1 cellular context compared by ENCODE assay signal in genomic region chr10:43408710-43409384, GRCh38.
TF ChIP-seq lines count a peak whose summit lies in the region.

Gene HNRNPF, minus strand, starts transcription at chr10:43409186. Its CDS starts 21,302 bp downstream, at chr10:43387884.

TF ChIP-seq in K562, 482 proteins besides CTCF, POLR2A, EP300 and RAD21 (continued from another document):
- TF ChIP-seq ZNF395 (CRISPR knock-in tag; IDR thresholded peaks at IDR 0.05) = peak; percentile 97
- no peak for TF ChIP-seq ZNF668 (CRISPR knock-in tag; IDR thresholded peaks at IDR 0.05)
- no peak for TF ChIP-seq SPI1 (IDR thresholded peaks at IDR 0.05; ENCODE audit: borderline replicate concordance, low read depth, low read length)
- peak; percentile 96 for TF ChIP-seq CREM (IDR thresholded peaks at IDR 0.05; ENCODE audit: low read depth)
- TF ChIP-seq TCFL5 (CRISPR knock-in tag; conservative IDR thresholded peaks at IDR 0.05) = no peak
- no peak for TF ChIP-seq ZNF318 (IDR thresholded peaks at IDR 0.05; ENCODE audit: borderline replicate concordance in 1 of 2, low read depth in 1 of 2)
- TF ChIP-seq MECOM (CRISPR knock-in tag; IDR thresholded peaks at IDR 0.05) = no peak
- no peak for TF ChIP-seq DIDO1 (tag; IDR thresholded peaks at IDR 0.05; ENCODE audit: low read depth)
- TF ChIP-seq STAT5B (CRISPR knock-in tag; IDR thresholded peaks at IDR 0.05) = no peak
- TF ChIP-seq CHD2 (IDR thresholded peaks at IDR 0.05; ENCODE audit: low read depth, low read length) = peak; percentile 8; the same call in 1 of the 2 replicates
- TF ChIP-seq HBP1 (CRISPR knock-in tag; IDR thresholded peaks at IDR 0.05) = no peak
- TF ChIP-seq SMARCA5 (IDR thresholded peaks at IDR 0.05) = no peak
- no peak for TF ChIP-seq U2AF2 (optimal IDR thresholded peaks at IDR 0.05; ENCODE audit: low read depth, low read length)
- TF ChIP-seq GTF2F1 (IDR thresholded peaks at IDR 0.05; ENCODE audit: low read depth, low read length) = peak; percentile 77
- peak; percentile 98 for TF ChIP-seq ZFX (CRISPR knock-in tag; IDR thresholded peaks at IDR 0.05)
- TF ChIP-seq ETV6 (IDR thresholded peaks at IDR 0.05; ENCODE audit: borderline replicate concordance in 1 of 2, low read depth in 2 of 2, low read length in 1 of 2) = peak in 1 of 2 experiments; percentile 75; a peak in 1 of 4 replicates
- TF ChIP-seq ETV6 (CRISPR knock-in tag; IDR thresholded peaks at IDR 0.05; ENCODE audit: borderline replicate concordance) = no peak
- no peak for TF ChIP-seq ILK (tag; IDR thresholded peaks at IDR 0.05; ENCODE audit: borderline replicate concordance, low read depth)
- TF ChIP-seq EWSR1 (IDR thresholded peaks at IDR 0.05; ENCODE audit: borderline replicate concordance, low read depth, partially characterized antibody) = no peak
- TF ChIP-seq, protein P1, sequence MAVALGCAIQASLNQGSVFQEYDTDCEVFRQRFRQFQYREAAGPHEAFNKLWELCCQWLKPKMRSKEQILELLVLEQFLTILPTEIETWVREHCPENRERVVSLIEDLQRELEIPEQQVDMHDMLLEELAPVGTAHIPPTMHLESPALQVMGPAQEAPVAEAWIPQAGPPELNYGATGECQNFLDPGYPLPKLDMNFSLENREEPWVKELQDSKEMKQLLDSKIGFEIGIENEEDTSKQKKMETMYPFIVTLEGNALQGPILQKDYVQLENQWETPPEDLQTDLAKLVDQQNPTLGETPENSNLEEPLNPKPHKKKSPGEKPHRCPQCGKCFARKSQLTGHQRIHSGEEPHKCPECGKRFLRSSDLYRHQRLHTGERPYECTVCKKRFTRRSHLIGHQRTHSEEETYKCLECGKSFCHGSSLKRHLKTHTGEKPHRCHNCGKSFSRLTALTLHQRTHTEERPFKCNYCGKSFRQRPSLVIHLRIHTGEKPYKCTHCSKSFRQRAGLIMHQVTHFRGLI (CRISPR knock-in tag; IDR thresholded peaks at IDR 0.05) = no peak
- TF ChIP-seq NONO (IDR thresholded peaks at IDR 0.05; ENCODE audit: low read depth in 2 of 2, low read length in 1 of 2) = peak in 1 of 2 experiments; percentile 51; a peak in 1 of 4 replicates
- no peak for TF ChIP-seq ZNF707 (CRISPR knock-in tag; conservative IDR thresholded peaks at IDR 0.05)
- TF ChIP-seq SIRT6 (IDR thresholded peaks at IDR 0.05; ENCODE audit: low read depth, low read length) = no peak
- TF ChIP-seq ATF7 (IDR thresholded peaks at IDR 0.05) = peak; percentile 90
- peak; percentile 96 for TF ChIP-seq RNF2 (IDR thresholded peaks at IDR 0.05)
- TF ChIP-seq SOX6 (IDR thresholded peaks at IDR 0.05) = peak; percentile 68; the same call in 1 of the 2 replicates
- TF ChIP-seq FOXP4 (CRISPR knock-in tag; IDR thresholded peaks at IDR 0.05; ENCODE audit: borderline replicate concordance) = no peak
- no peak for TF ChIP-seq CBFB (CRISPR knock-in tag; IDR thresholded peaks at IDR 0.05)
- no peak for TF ChIP-seq CHCHD3 (CRISPR knock-in tag; IDR thresholded peaks at IDR 0.05)
- peak; percentile 85 for TF ChIP-seq ZBTB7A (IDR thresholded peaks at IDR 0.05; ENCODE audit: borderline replicate concordance, control insufficient read depth, low read depth, low read length)
- TF ChIP-seq IRF9 (tag; IDR thresholded peaks at IDR 0.05) = peak; percentile 54
- TF ChIP-seq RBFOX2 (IDR thresholded peaks at IDR 0.05; ENCODE audit: low read depth, low read length) = peak; percentile 86
- no peak for TF ChIP-seq BDP1 (IDR thresholded peaks at IDR 0.05; ENCODE audit: insufficient read depth, insufficient read length)
- TF ChIP-seq, protein P2, sequence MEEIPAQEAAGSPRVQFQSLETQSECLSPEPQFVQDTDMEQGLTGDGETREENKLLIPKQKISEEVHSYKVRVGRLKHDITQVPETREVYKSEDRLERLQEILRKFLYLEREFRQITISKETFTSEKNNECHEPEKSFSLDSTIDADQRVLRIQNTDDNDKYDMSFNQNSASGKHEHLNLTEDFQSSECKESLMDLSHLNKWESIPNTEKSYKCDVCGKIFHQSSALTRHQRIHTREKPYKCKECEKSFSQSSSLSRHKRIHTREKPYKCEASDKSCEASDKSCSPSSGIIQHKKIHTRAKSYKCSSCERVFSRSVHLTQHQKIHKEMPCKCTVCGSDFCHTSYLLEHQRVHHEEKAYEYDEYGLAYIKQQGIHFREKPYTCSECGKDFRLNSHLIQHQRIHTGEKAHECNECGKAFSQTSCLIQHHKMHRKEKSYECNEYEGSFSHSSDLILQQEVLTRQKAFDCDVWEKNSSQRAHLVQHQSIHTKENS (CRISPR knock-in tag; IDR thresholded peaks at IDR 0.05) = no peak
- peak; percentile 79 for TF ChIP-seq HDAC2 (IDR thresholded peaks at IDR 0.05)
- TF ChIP-seq, protein P3, sequence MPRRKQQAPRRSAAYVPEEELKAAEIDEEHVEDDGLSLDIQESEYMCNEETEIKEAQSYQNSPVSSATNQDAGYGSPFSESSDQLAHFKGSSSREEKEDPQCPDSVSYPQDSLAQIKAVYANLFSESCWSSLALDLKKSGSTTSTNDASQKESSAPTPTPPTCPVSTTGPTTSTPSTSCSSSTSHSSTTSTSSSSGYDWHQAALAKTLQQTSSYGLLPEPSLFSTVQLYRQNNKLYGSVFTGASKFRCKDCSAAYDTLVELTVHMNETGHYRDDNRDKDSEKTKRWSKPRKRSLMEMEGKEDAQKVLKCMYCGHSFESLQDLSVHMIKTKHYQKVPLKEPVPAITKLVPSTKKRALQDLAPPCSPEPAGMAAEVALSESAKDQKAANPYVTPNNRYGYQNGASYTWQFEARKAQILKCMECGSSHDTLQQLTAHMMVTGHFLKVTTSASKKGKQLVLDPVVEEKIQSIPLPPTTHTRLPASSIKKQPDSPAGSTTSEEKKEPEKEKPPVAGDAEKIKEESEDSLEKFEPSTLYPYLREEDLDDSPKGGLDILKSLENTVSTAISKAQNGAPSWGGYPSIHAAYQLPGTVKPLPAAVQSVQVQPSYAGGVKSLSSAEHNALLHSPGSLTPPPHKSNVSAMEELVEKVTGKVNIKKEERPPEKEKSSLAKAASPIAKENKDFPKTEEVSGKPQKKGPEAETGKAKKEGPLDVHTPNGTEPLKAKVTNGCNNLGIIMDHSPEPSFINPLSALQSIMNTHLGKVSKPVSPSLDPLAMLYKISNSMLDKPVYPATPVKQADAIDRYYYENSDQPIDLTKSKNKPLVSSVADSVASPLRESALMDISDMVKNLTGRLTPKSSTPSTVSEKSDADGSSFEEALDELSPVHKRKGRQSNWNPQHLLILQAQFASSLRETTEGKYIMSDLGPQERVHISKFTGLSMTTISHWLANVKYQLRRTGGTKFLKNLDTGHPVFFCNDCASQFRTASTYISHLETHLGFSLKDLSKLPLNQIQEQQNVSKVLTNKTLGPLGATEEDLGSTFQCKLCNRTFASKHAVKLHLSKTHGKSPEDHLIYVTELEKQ (CRISPR knock-in tag; IDR thresholded peaks at IDR 0.05) = no peak
